Comparison of ENCODE assay signal across 11 cellular contexts in the genomic region with DNA sequence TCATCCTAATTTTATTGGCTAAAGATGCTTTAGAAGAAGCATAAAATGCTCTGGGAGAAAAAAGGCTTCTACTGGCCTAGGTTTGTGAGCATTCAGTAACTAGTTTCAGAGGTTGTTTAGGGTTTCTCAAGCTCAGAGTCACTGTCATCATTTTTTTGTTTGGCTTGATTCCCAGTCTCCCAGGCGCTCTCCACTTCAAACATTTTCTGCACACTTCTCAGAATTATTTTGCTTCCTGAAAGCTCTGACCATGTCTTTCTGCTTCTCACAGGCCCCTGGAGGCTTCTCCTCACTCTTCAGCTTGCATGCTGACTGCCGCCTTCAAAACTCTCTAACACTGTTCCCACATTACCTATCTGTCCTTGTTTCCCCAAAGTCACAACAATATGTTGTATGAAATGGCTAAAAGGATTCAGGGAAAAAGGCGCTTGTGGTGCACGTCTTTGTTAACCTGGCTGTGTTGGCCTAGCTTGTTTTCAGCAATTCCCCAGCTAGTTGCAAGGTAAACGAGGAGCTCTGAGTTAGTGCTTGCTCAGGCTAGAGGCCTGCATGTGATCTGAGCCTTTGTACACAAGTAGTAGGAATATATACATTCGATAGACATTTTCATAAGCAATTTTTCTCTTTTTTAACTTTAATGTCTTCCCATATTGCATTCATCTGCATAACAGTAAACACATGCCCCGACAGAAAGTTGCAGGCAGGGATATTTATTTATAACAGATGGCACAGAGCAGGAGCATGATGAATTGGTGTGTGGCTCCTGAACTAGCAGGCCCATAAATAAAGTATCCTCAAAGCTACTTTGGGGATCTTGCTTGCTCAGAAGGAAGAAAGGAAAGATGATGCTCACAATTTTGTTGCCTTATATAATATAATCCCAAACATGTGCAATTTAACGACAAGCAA.
DNase-seq lines count a peak whose midpoint lies in the region; ATAC-seq, FAIRE-seq and TF ChIP-seq lines count a peak whose summit lies in the region.
"Had no signal": no experiment of that assay in that cellular context is flagged by ENCODE, and none has a peak within 500 bp of the region (broad histone marks: within the 10 kb centered on the region; RNA-seq: fewer than 3 reads in every experiment).

No MANE protein-coding gene starts in this region.

- H3K36me3 ChIP-seq in HUES6 (ENCODE audit: control insufficient read depth, insufficient read depth, low read length) (no peaks in the 10 kb centered on the region), K562 (ENCODE audit: control insufficient read depth, insufficient read depth, low read length) (no peaks in the 10 kb centered on the region; the same call in 2 of the 3 replicates)
- H3K36me3 ChIP-seq: adrenal gland had no signal

- no peaks in the 10 kb centered on the region for H3K9me3 Mint-ChIP-seq in activated naive CD4-positive, alpha-beta T cell treated with anti-CD3 and anti-CD28 coated beads for 36 hours

- TF ChIP-seq POLR2A in K562 (conservative IDR thresholded peaks at IDR 0.05), result no peak

- DNase-seq in AG09309 (ENCODE audit: low read depth) (peak; percentile 33), K562 (ENCODE audit: extremely low read depth in 1 of 4, low spot score in 3 of 4) (peak in 2 of 4 experiments; percentile 24 to 63), kidney glomerular epithelial cell (lab: John Stamatoyannopoulos, UW) (peak; percentile 17), occipital lobe (lab: John Stamatoyannopoulos, UW) (no peak)
- DNase-seq in central memory CD4-positive, alpha-beta T cell, result no peak
- DNase-seq in activated naive CD4-positive, alpha-beta T cell treated with anti-CD3 and anti-CD28 coated beads for 36 hours, result no peak
- DNase-seq: hypothalamus; stimulated activated naive CD4-positive, alpha-beta T cell treated with Interleukin-2 at 50 U/mL for 16 hours had no signal

- H3K4me1 ChIP-seq in HUES6 (ENCODE audit: control insufficient read depth, insufficient read depth, low read length), result peaks cover 11% of the 10 kb centered on the region; the same call in 1 of the 2 replicates
- peaks cover 0 to 29% of the 10 kb centered on the region in 2 experiments; a peak in 3 of 5 replicates for H3K4me1 ChIP-seq in K562 (replicated peaks in 1 of 2; ENCODE audit: control insufficient read depth in 2 of 2, insufficient read depth in 2 of 2, low read length in 2 of 2)

- H3K36me3 Mint-ChIP-seq in activated naive CD4-positive, alpha-beta T cell treated with anti-CD3 and anti-CD28 coated beads for 36 hours (ENCODE audit: low read depth), result no peaks in the 10 kb centered on the region

- no peaks in the 10 kb centered on the region for H3K9me1 ChIP-seq in K562 (ENCODE audit: control insufficient read depth, insufficient read depth, low read length)

- WGBS in K562 (ENCODE audit: insufficient coverage, low coverage, missing lambda C conversion rate), result 46% methylated on average over 8 of the region's 8 CpGs

- TF ChIP-seq CTCF in AG09309 (IDR thresholded peaks at IDR 0.05; ENCODE audit: control insufficient read depth, insufficient read depth, low read depth, low read length, missing control alignments) (no peak), K562 (IDR thresholded peaks at IDR 0.05 in 2 of 3, conservative IDR thresholded peaks at IDR 0.05 in 1 of 3; ENCODE audit: insufficient read depth in 2 of 3, low read depth in 1 of 3, low read length in 3 of 3) (no peak)

- H3K27me3 Mint-ChIP-seq in activated naive CD4-positive, alpha-beta T cell treated with anti-CD3 and anti-CD28 coated beads for 36 hours (ENCODE audit: low read depth), result no peaks in the 10 kb centered on the region

- peak overlapping the region; percentile 99 for H2AFZ ChIP-seq in K562 (ENCODE audit: low read depth, low read length)

- CTCF ChIA-PET in K562 (lab: Yijun Ruan, JAX; ENCODE audit: low intra/inter-chr PET ratio), result no interaction called here
- CTCF ChIA-PET in activated naive CD4-positive, alpha-beta T cell treated with anti-CD3 and anti-CD28 coated beads for 36 hours (lab: Charles Lee), result no interaction called here

- no peak overlapping the region for H3K27ac Mint-ChIP-seq in activated naive CD4-positive, alpha-beta T cell treated with anti-CD3 and anti-CD28 coated beads for 36 hours

- H3K4me2 ChIP-seq in K562 (ENCODE audit: insufficient read depth, low read length), result peak overlapping the region; percentile 52

- POLR2A ChIA-PET in K562 (lab: Yijun Ruan, JAX), result interaction anchor here (1.1 kb wide), 1 partner anchor 10 kb away, joined by 4 read pairs; no protein-coding TSS in a partner anchor

- H3K79me2 ChIP-seq in K562 (ENCODE audit: control insufficient read depth, insufficient read depth, low read length), result no peaks in the 10 kb centered on the region

- no peak for TF ChIP-seq EP300 in K562 (IDR thresholded peaks at IDR 0.05; ENCODE audit: low read length)

- ATAC-seq in K562 (peak; percentile 59), GM19463 (IDR thresholded peaks at IDR 0.05; ENCODE audit: unreplicated experiment) (no peak)

- no peak for TF ChIP-seq RAD21 in K562 (CRISPR knock-in tag; conservative IDR thresholded peaks at IDR 0.05 in 1 of 2, IDR thresholded peaks at IDR 0.05 in 1 of 2)

- no peak overlapping the region for H3K4me3 Mint-ChIP-seq in activated naive CD4-positive, alpha-beta T cell treated with anti-CD3 and anti-CD28 coated beads for 36 hours

- H3K27ac ChIP-seq in HUES6 (ENCODE audit: low read depth, low read length) (0 out of 2 replicates have a peak overlapping the region, but pooled peaks have one; percentile 56), K562 (ENCODE audit: extremely low read depth, low read depth, low read length) (peak overlapping the region; percentile 75; the same call in 2 of the 3 replicates)
- H3K27ac ChIP-seq: adrenal gland had no signal

- BruUV-seq in K562 (replicated peaks; lab: Mats Ljungman, UMichigan), result no TSS peak

- no peak overlapping the region for H3K9ac ChIP-seq in HUES6 (ENCODE audit: low read length)
- no peak overlapping the region for H3K9ac ChIP-seq in K562 (ENCODE audit: insufficient read depth in 1 of 2, low read depth in 2 of 2, low read length in 2 of 2)

- H3K9me3 ChIP-seq in HUES6 (ENCODE audit: control insufficient read depth, insufficient read depth, low read depth, low read length) (no peaks in the 10 kb centered on the region), K562 (replicated peaks; ENCODE audit: control insufficient read depth, insufficient read depth, low read depth, low read length) (no peaks in the 10 kb centered on the region)
- H3K9me3 ChIP-seq: adrenal gland had no signal

- peak; percentile 72 for FAIRE-seq in K562 (lab: Jason Lieb, UNC)

- intact Hi-C loops in K562 (cut with micrococcal nuclease), result loop anchor here (5.0 kb wide), 1 partner anchor 128 kb away; the partner anchor contains the start of gene DPH6
- intact Hi-C loops in activated naive CD4-positive, alpha-beta T cell treated with anti-CD3 and anti-CD28 coated beads for 36 hours (cut with micrococcal nuclease), result loop anchor here (5.0 kb wide), 1 partner anchor 128 kb away; the partner anchor contains the start of gene DPH6

- H3K4me3 ChIP-seq in AG09309 (ENCODE audit: control insufficient read depth, low read depth, low read length) (no peak overlapping the region), HUES6 (ENCODE audit: low read depth, low read length) (no peak overlapping the region), K562 (no peak overlapping the region)
- H3K4me3 ChIP-seq: adrenal gland had no signal

- in situ Hi-C loops in K562 (cut with MboI), result no loop called here

- peaks cover 11% of the 10 kb centered on the region for H3K4me1 Mint-ChIP-seq in activated naive CD4-positive, alpha-beta T cell treated with anti-CD3 and anti-CD28 coated beads for 36 hours (ENCODE audit: low read depth)

- H3K27me3 ChIP-seq in HUES6 (ENCODE audit: control insufficient read depth, insufficient read depth, low read length) (no peaks in the 10 kb centered on the region), K562 (ENCODE audit: control insufficient read depth in 2 of 2, insufficient read depth in 2 of 2, low read length in 2 of 2) (no peaks in the 10 kb centered on the region)
- H3K27me3 ChIP-seq: adrenal gland had no signal

- H4K20me1 ChIP-seq in K562 (replicated peaks; ENCODE audit: control insufficient read depth, insufficient read depth, low read length), result no peaks in the 10 kb centered on the region

TF ChIP-seq in K562, 482 proteins besides CTCF, POLR2A, EP300 and RAD21 (continues in another document):
- TF ChIP-seq MAFG (tag; conservative IDR thresholded peaks at IDR 0.05), result 0 out of 2 replicates have a peak, but pooled peaks have one; percentile 13
- 0 out of 2 replicates have a peak, but pooled peaks have one; percentile 16 for TF ChIP-seq ZNF316 (IDR thresholded peaks at IDR 0.05)
- 0 out of 2 replicates have a peak, but pooled peaks have one; percentile 8 for TF ChIP-seq ARID1B (IDR thresholded peaks at IDR 0.05)
- TF ChIP-seq MNT (conservative IDR thresholded peaks at IDR 0.05), result 0 out of 4 replicates have a peak, but pooled peaks of 1 of the 2 experiments have one; percentile 19
- TF ChIP-seq ERF (CRISPR knock-in tag; IDR thresholded peaks at IDR 0.05), result no peak
- TF ChIP-seq RBBP5 (IDR thresholded peaks at IDR 0.05; ENCODE audit: borderline replicate concordance, insufficient read depth, low read length, poor library complexity, severe bottlenecking), result peak; percentile 33
- TF ChIP-seq MEIS2 (IDR thresholded peaks at IDR 0.05; ENCODE audit: partially characterized antibody), result no peak
- no peak for TF ChIP-seq NR2C2 (CRISPR knock-in tag; IDR thresholded peaks at IDR 0.05)
- 0 out of 2 replicates have a peak, but pooled peaks have one; percentile 9 for TF ChIP-seq NR2C2 (tag; IDR thresholded peaks at IDR 0.05)
- TF ChIP-seq NFRKB (IDR thresholded peaks at IDR 0.05; ENCODE audit: low read depth), result 0 out of 2 replicates have a peak, but pooled peaks have one; percentile 56

Comparison
In these comparisons a context has a peak if more than half of its experiments do, and no peak if none do; other contexts are left out.
1. DNase-seq: peak in AG09309 (single experiment) and kidney glomerular epithelial cell (single experiment); none in occipital lobe (single experiment), central memory CD4-positive, alpha-beta T cell (single experiment) and activated naive CD4-positive, alpha-beta T cell treated with anti-CD3 and anti-CD28 coated beads for 36 hours (single experiment).